28 cellular contexts compared by ENCODE assay signal in the genomic region with DNA sequence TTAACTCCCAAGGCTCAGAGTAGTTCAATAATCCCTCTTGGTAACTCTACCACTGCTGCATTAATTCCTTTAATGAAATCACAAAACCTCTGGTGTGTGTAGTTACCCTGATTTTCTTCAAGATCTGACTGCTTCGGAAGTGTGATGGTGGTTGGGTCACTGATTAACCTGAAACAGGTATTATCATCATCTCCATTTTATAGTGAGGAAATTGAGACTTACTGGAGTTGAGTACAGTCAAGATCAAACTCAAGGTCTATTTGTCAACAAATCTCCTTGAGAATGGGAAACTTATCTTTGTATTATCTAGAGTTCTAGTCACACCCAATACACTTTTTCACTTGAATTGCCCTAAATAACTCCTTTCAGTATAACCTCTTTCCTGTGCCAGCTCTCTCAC.
"Had no signal": no experiment of that assay in that cellular context is flagged by ENCODE, and none has a peak within 500 bp of the region (broad histone marks: within the 10 kb centered on the region; RNA-seq: fewer than 3 reads in every experiment).

No MANE protein-coding gene starts in this region.

- H3K4me1 ChIP-seq: left lung, lower lobe of right lung, right atrium auricular region, right lobe of liver, stomach, testis, thyroid gland, transverse colon, upper lobe of left lung had no signal

- ATAC-seq: left lung; lower lobe of right lung; natural killer cell; right lobe of liver; stimulated activated naive B cell treated with anti-CD40 and anti-IgM and Interleukin-4, amounts not matched to agents 10 μg/mL and 1 μg/mL and 100 μg/mL, for 72 hours; stimulated activated naive CD8-positive, alpha-beta T cell treated with anti-CD3 and anti-CD28 coated beads, Interleukin-15, Interleukin-2, amounts not matched to agents 100 U/mL and 50 U/mL, for 24 hours had no signal

- H3K27ac ChIP-seq: left lung, lower lobe of right lung, neural progenitor cell, neutrophil, right atrium auricular region, right lobe of liver, stomach, testis, thyroid gland, transverse colon, upper lobe of left lung had no signal

- H2AFZ ChIP-seq: neural progenitor cell had no signal

- H3K9me3 ChIP-seq: left lung, lower lobe of right lung, neutrophil, right atrium auricular region, right lobe of liver, stomach, testis, thyroid gland, transverse colon, upper lobe of left lung had no signal

- DNase-seq: hypothalamus; immature natural killer cell; kidney; left lung; lower lobe of right lung; mammary epithelial cell; mesenchymal stem cell; naive B cell; natural killer cell; nephron progenitor cell; occipital lobe; right lobe of liver; stimulated activated CD4-positive, alpha-beta T cell treated with anti-CD3 and anti-CD28 coated beads, Interleukin-12 subunit alpha, Interleukin-12 subunit beta, amount 100 ng/mL, for 4 hours; stimulated activated CD4-positive, alpha-beta T cell treated with anti-CD3 and anti-CD28 coated beads, Interleukin-15, amount 100 ng/mL, for 24 hours; stimulated activated CD4-positive, alpha-beta T cell treated with anti-CD3 and anti-CD28 coated beads, Interleukin-2, amount 100 ng/mL, for 24 hours; stimulated activated CD4-positive, alpha-beta T cell treated with anti-CD3 and anti-CD28 coated beads, Interleukin-4, amount 100 ng/mL, for 1 hour; stimulated activated naive B cell treated with anti-CD40 and anti-IgM and Interleukin-4, amounts not matched to agents 10 μg/mL and 1 μg/mL and 100 μg/mL, for 72 hours; stimulated activated naive CD8-positive, alpha-beta T cell treated with anti-CD3 and anti-CD28 coated beads, Interleukin-15, Interleukin-2, amounts not matched to agents 100 U/mL and 50 U/mL, for 24 hours; stomach; testis; thyroid gland; transverse colon; upper lobe of left lung had no signal

- H3K9ac ChIP-seq: neural progenitor cell had no signal

- H3K27me3 ChIP-seq: left lung, neural progenitor cell, neutrophil, right atrium auricular region, right lobe of liver, stomach, testis, thyroid gland, transverse colon, upper lobe of left lung had no signal

- FAIRE-seq: islet of Langerhans, kidney had no signal

- H3K4me2 ChIP-seq: smooth muscle cell had no signal

- H3K36me3 ChIP-seq: left lung, lower lobe of right lung, neural progenitor cell, neutrophil, right atrium auricular region, right lobe of liver, stomach, thyroid gland, transverse colon, upper lobe of left lung had no signal

- H3K4me3 ChIP-seq: left lung, lower lobe of right lung, neural progenitor cell, right atrium auricular region, right lobe of liver, smooth muscle cell, stomach, testis, thyroid gland, transverse colon, upper lobe of left lung had no signal
